In genomic region chr20:38139156-38139912, GRCh38 we compare ENCODE assay signal across 28 cellular contexts. TPM values are rescaled to one million over a fixed set of nuclear protein-coding genes. Genes with fewer than 3 reads are reported as not detected.
A peak's percentile ranks its signal among the peaks of the same experiment; 100 is the strongest.
DNase-seq lines count a peak whose midpoint lies in the region; ATAC-seq and TF ChIP-seq lines count a peak whose summit lies in the region.
"Had no signal": no experiment of that assay in that cellular context is flagged by ENCODE, and none has a peak within 500 bp of the region (broad histone marks: within the 10 kb centered on the region; RNA-seq: fewer than 3 reads in every experiment).

No MANE protein-coding gene starts in this region.

- H3K36me3 ChIP-seq in heart left ventricle (peaks cover 2 to 83% (median 73%) of the 10 kb centered on the region in 9 donors), mesendoderm (ENCODE audit: control insufficient read depth, insufficient read depth, low read length) (no peaks in the 10 kb centered on the region), upper lobe of right lung (peaks cover 78% of the 10 kb centered on the region)
- H3K36me3 ChIP-seq: ovary, transverse colon had no signal

- H3K18ac ChIP-seq in mesendoderm (ENCODE audit: low read length), result no peak overlapping the region

- no peak overlapping the region for H2BK15ac ChIP-seq in mesendoderm (replicated peaks; ENCODE audit: low read depth)

- DNase-seq in heart left ventricle (peak in 1 of 5 donors; percentile 22), left ventricle myocardium superior (no peak), endothelial cell (ENCODE audit: low spot score) (no peak), mesendoderm (no peak), upper lobe of right lung (peak; percentile 58), globus pallidus (ENCODE audit: low spot score) (no peak)
- DNase-seq: activated CD4-positive, alpha-beta T cell treated with anti-CD3 and anti-CD28 coated beads, Interleukin-2, amount 50 U/mL, for 1 hour; AML-193; anterior cingulate cortex; CD8-positive, alpha-beta T cell; GDM1; H7; kidney glomerular epithelial cell; naive B cell; NCI-H1092 treated with DMSO at 0.1 percent for 48 hours; NCI-H2029 treated with DMSO at 0.1 percent for 48 hours; NCI-H2227 treated with DMSO at 0.1 percent for 48 hours; stomach; T1000 had no signal

- peak overlapping the region; percentile 63 for H3K4me3 Mint-ChIP-seq in endothelial cell (ENCODE audit: unreplicated experiment)
- H3K4me3 Mint-ChIP-seq: CD8-positive, alpha-beta T cell; dendritic cell treated with granulocyte-macrophage colony-stimulating factor and Interleukin-4, amounts not matched to agents 40 ng/mL and 50 ng/mL, for 4 days had no signal

- H3K4me1 ChIP-seq in heart left ventricle (peaks cover 10 to 72% (median 50%) of the 10 kb centered on the region in 12 donors), mesendoderm (ENCODE audit: control insufficient read depth, low read depth, low read length) (peaks cover 6% of the 10 kb centered on the region), upper lobe of right lung (peaks cover 30% of the 10 kb centered on the region)

- peaks cover 10% of the 10 kb centered on the region for H3K27me3 Mint-ChIP-seq in endothelial cell (ENCODE audit: unreplicated experiment)

- H3K9ac ChIP-seq in mesendoderm (ENCODE audit: low read length), result no peak overlapping the region

- H3K9me3 ChIP-seq in heart left ventricle (no peaks in the 10 kb centered on the region), upper lobe of right lung (no peaks in the 10 kb centered on the region)
- H3K9me3 ChIP-seq: gastroesophageal sphincter, ovary, stomach, transverse colon had no signal

- no peak overlapping the region for H2BK5ac ChIP-seq in mesendoderm (ENCODE audit: low read length)

- H3K79me2 ChIP-seq in mesendoderm (ENCODE audit: control insufficient read depth, insufficient read depth, low read length), result no peaks in the 10 kb centered on the region

- no peaks in the 10 kb centered on the region for H3K9me3 Mint-ChIP-seq in endothelial cell (ENCODE audit: unreplicated experiment)
- H3K9me3 Mint-ChIP-seq: activated naive CD4-positive, alpha-beta T cell treated with anti-CD3 and anti-CD28 coated beads, Interleukin-2, amount 50 U/mL, for 72 hours; CD8-positive, alpha-beta T cell; dendritic cell treated with granulocyte-macrophage colony-stimulating factor and Interleukin-4, amounts not matched to agents 40 ng/mL and 50 ng/mL, for 4 days; naive B cell had no signal

- ATAC-seq in heart left ventricle (no peak), left ventricle myocardium superior (no peak), upper lobe of right lung (no peak), GM19351 (IDR thresholded peaks at IDR 0.05; ENCODE audit: unreplicated experiment) (no peak), HG02571 (IDR thresholded peaks at IDR 0.05; ENCODE audit: unreplicated experiment) (no peak)
- ATAC-seq: activated naive CD4-positive, alpha-beta T cell treated with anti-CD3 and anti-CD28 coated beads, Interleukin-2, amount 50 U/mL, for 72 hours; CD8-positive, alpha-beta T cell; gastroesophageal sphincter had no signal

- H3K27ac ChIP-seq in heart left ventricle, result peak overlapping the region in 9 of 12 donors; percentile 16 to 79 (median 60)
- H3K27ac ChIP-seq in mesendoderm (ENCODE audit: low read depth, low read length), result no peak overlapping the region
- no peak overlapping the region for H3K27ac ChIP-seq in upper lobe of right lung
- H3K27ac ChIP-seq: cardiac muscle cell, HL-60, ovary, stomach, transverse colon had no signal

- no peak for TF ChIP-seq POLR2A in heart left ventricle (IDR thresholded peaks at IDR 0.05)

- H4K5ac ChIP-seq in mesendoderm (ENCODE audit: low read length), result no peak overlapping the region

- H3K27me3 ChIP-seq in heart left ventricle (no peaks in the 10 kb centered on the region), mesendoderm (ENCODE audit: insufficient read depth, low read length, poor library complexity) (no peaks in the 10 kb centered on the region), upper lobe of right lung (no peaks in the 10 kb centered on the region)
- H3K27me3 ChIP-seq: cardiac muscle cell, gastroesophageal sphincter, ovary, stomach, transverse colon had no signal

- peaks cover 38% of the 10 kb centered on the region for H3K4me1 Mint-ChIP-seq in endothelial cell (ENCODE audit: unreplicated experiment)

- H2AK5ac ChIP-seq in mesendoderm (ENCODE audit: low read length), result no peak overlapping the region

- H3K4me3 ChIP-seq in heart left ventricle (no peak overlapping the region), mesendoderm (ENCODE audit: low read length) (no peak overlapping the region), upper lobe of right lung (no peak overlapping the region)
- H3K4me3 ChIP-seq: cardiac muscle cell, gastroesophageal sphincter, ovary, stomach, transverse colon had no signal

- H3K56ac ChIP-seq in mesendoderm (ENCODE audit: low read length), result peak overlapping the region; percentile 49

- H3K23ac ChIP-seq in mesendoderm (ENCODE audit: low read length), result no peak overlapping the region

- no peak overlapping the region for H3K4me2 ChIP-seq in mesendoderm (ENCODE audit: low read length)

- H3K27ac Mint-ChIP-seq in endothelial cell (ENCODE audit: unreplicated experiment), result no peak overlapping the region
- H3K27ac Mint-ChIP-seq: activated naive CD4-positive, alpha-beta T cell treated with anti-CD3 and anti-CD28 coated beads, Interleukin-2, amount 50 U/mL, for 72 hours; CD8-positive, alpha-beta T cell; dendritic cell treated with granulocyte-macrophage colony-stimulating factor and Interleukin-4, amounts not matched to agents 40 ng/mL and 50 ng/mL, for 4 days had no signal

- peaks cover 64% of the 10 kb centered on the region for H3K36me3 Mint-ChIP-seq in endothelial cell (ENCODE audit: low read depth, unreplicated experiment)
- H3K36me3 Mint-ChIP-seq: activated naive CD4-positive, alpha-beta T cell treated with anti-CD3 and anti-CD28 coated beads, Interleukin-2, amount 50 U/mL, for 72 hours; CD8-positive, alpha-beta T cell; naive B cell had no signal

- TF ChIP-seq CTCF in heart left ventricle (IDR thresholded peaks at IDR 0.05), result no peak
- no peak for TF ChIP-seq CTCF in endothelial cell (IDR thresholded peaks at IDR 0.05; ENCODE audit: unreplicated experiment)
- no peak for TF ChIP-seq CTCF in upper lobe of right lung (IDR thresholded peaks at IDR 0.05)

- H3K79me1 ChIP-seq in mesendoderm (ENCODE audit: low read length), result no peaks in the 10 kb centered on the region

- no peak overlapping the region for H3K4ac ChIP-seq in mesendoderm (ENCODE audit: low read depth, low read length)

- intact Hi-C loops in heart left ventricle (cut with DNase I) (no loop called here), left ventricle myocardium superior (cut with micrococcal nuclease) (no loop called here), upper lobe of right lung (cut with DNase I) (no loop called here)

- no peak overlapping the region for H2BK120ac ChIP-seq in mesendoderm (ENCODE audit: low read depth, low read length)

- no peak overlapping the region for H4K8ac ChIP-seq in mesendoderm (ENCODE audit: low read depth, low read length)

- WGBS in heart left ventricle, 4 donors, result 89 to 92% (median 91%) methylated on average over 23 to 25 of the region's 25 CpGs
- no CpG with 5 or more reads among the region's 25 CpGs for WGBS in mesendoderm (ENCODE audit: extremely low coverage, insufficient coverage, low lambda C conversion rate)

RNA-seq across cellular contexts. Expression of gene TGM2, which starts 25.7 kb away (rescaled TPM):
- total RNA-seq in heart left ventricle (1,000 to 10,000 TPM in 1 of 9 donors, 100 to 1,000 TPM in 8; 271 to 1,146 (median 567) TPM), left ventricle myocardium superior (473 TPM), endothelial cell (ENCODE audit: unreplicated experiment) (216 TPM), upper lobe of right lung (562 TPM)
- 100 to 1,000 TPM; 211 to 972 TPM for polyA plus RNA-seq in heart left ventricle
- polyA plus RNA-seq in mesendoderm (2013, experiment 1 of 2), result 0.56 TPM
- polyA plus RNA-seq in mesendoderm (2013, experiment 2 of 2), result 0.56 TPM
- total RNA-seq: CD8-positive, alpha-beta T cell had no signal

Comparison
In these comparisons a context has a peak if more than half of its experiments do, and no peak if none do; other contexts are left out.
1. H3K27ac ChIP-seq: peak in heart left ventricle (9 of 12); none in mesendoderm (single experiment) and upper lobe of right lung (single experiment).